ENCODE assay signal across 15 cellular contexts in genomic region chr16:24976061-24976779, GRCh38. TPM values are rescaled to one million over a fixed set of nuclear protein-coding genes. Genes with fewer than 3 reads are reported as not detected.
A peak's percentile ranks its signal among the peaks of the same experiment; 100 is the strongest.
DNase-seq lines count a peak whose midpoint lies in the region; ATAC-seq and TF ChIP-seq lines count a peak whose summit lies in the region.
"Had no signal": no experiment of that assay in that cellular context is flagged by ENCODE, and none has a peak within 500 bp of the region (broad histone marks: within the 10 kb centered on the region; RNA-seq: fewer than 3 reads in every experiment).

No MANE protein-coding gene starts in this region.

- no peaks in the 10 kb centered on the region for H3K9me3 Mint-ChIP-seq in activated naive CD8-positive, alpha-beta T cell (ENCODE audit: low read depth)
- peaks cover 3% of the 10 kb centered on the region for H3K9me3 Mint-ChIP-seq in mesothelial cell of epicardium
- H3K9me3 Mint-ChIP-seq: immature natural killer cell had no signal

- peaks cover 20% of the 10 kb centered on the region for H3K36me3 ChIP-seq in ACC112 (ENCODE audit: insufficient read depth, low read length)
- H3K36me3 ChIP-seq in GM06990 (ENCODE audit: control insufficient read depth, insufficient read depth, low read length): peaks cover 26% of the 10 kb centered on the region
- H3K36me3 ChIP-seq: uterus had no signal

- H3K4me1 ChIP-seq in ACC112 (ENCODE audit: control insufficient read depth, insufficient read depth, low read length, unreplicated experiment): peaks cover 56% of the 10 kb centered on the region
- H3K4me1 ChIP-seq: pancreas had no signal

- no peak overlapping the region for H3K4me3 Mint-ChIP-seq in activated naive CD8-positive, alpha-beta T cell
- no peak overlapping the region for H3K4me3 Mint-ChIP-seq in mesothelial cell of epicardium
- H3K4me3 Mint-ChIP-seq: immature natural killer cell had no signal

- H3K27ac ChIP-seq in ACC112 (ENCODE audit: low read depth, low read length): peak overlapping the region; percentile 95; the same call in 1 of the 2 replicates
- H3K27ac ChIP-seq: foreskin keratinocyte, pancreas had no signal

- TF ChIP-seq CTCF in GM06990 (IDR thresholded peaks at IDR 0.05; ENCODE audit: insufficient read depth, low read length, poor library complexity, severe bottlenecking): no peak
- TF ChIP-seq CTCF in mesothelial cell of epicardium (IDR thresholded peaks at IDR 0.05; ENCODE audit: unreplicated experiment): no peak

- H2AFZ ChIP-seq in ACC112 (ENCODE audit: low read length, unreplicated experiment): no peak overlapping the region

- peaks cover 56% of the 10 kb centered on the region for H3K79me2 ChIP-seq in ACC112 (ENCODE audit: control insufficient read depth, insufficient read depth, low read length, unreplicated experiment)

- ATAC-seq in HG03520 (IDR thresholded peaks at IDR 0.05; ENCODE audit: unreplicated experiment): no peak

- no peaks in the 10 kb centered on the region for H3K27me3 Mint-ChIP-seq in activated naive CD8-positive, alpha-beta T cell
- H3K27me3 Mint-ChIP-seq in mesothelial cell of epicardium (ENCODE audit: low read depth): no peaks in the 10 kb centered on the region

- peak overlapping the region; percentile 78 for H3K27ac Mint-ChIP-seq in activated naive CD8-positive, alpha-beta T cell
- H3K27ac Mint-ChIP-seq in mesothelial cell of epicardium: peak overlapping the region; percentile 92

- H3K27me3 ChIP-seq in ACC112 (ENCODE audit: insufficient read depth, low read length) (no peaks in the 10 kb centered on the region), GM06990 (replicated peaks; ENCODE audit: control insufficient read depth, insufficient read depth, low read length) (no peaks in the 10 kb centered on the region)
- H3K27me3 ChIP-seq: foreskin keratinocyte, MG63, pancreas, uterus had no signal

- H3K36me3 Mint-ChIP-seq in activated naive CD8-positive, alpha-beta T cell: peaks cover 21% of the 10 kb centered on the region
- peaks cover 26% of the 10 kb centered on the region for H3K36me3 Mint-ChIP-seq in mesothelial cell of epicardium

- H3K4me1 Mint-ChIP-seq in activated naive CD8-positive, alpha-beta T cell (ENCODE audit: low read depth): peaks cover 55% of the 10 kb centered on the region
- peaks cover 13% of the 10 kb centered on the region for H3K4me1 Mint-ChIP-seq in mesothelial cell of epicardium

- H3K4me3 ChIP-seq in ACC112 (ENCODE audit: low read depth, low read length) (no peak overlapping the region), GM06990 (replicated peaks; ENCODE audit: low read depth, low read length) (0 out of 2 replicates have a peak overlapping the region, but pooled peaks have one; percentile 7)
- H3K4me3 ChIP-seq: MG63, pancreas, uterus had no signal

- DNase-seq in GM06990 (ENCODE audit: extremely low read depth, insufficient read length) (no peak), mesothelial cell of epicardium (ENCODE audit: low spot score in 2 of 2, unreplicated experiment in 2 of 2) (no peak), hippocampal formation (lab: John Stamatoyannopoulos, UW) (no peak), T-helper 1 cell (no peak), SIG-M5 (lab: John Stamatoyannopoulos, UW) (no peak)
- DNase-seq: immature natural killer cell, MG63, midbrain, pancreas, SHP77 treated with DMSO at 0.1 percent for 48 hours, uterus had no signal

RNA-seq across cellular contexts. Expression of gene ARHGAP17, which starts 38.9 kb away (rescaled TPM):
- total RNA-seq in mesothelial cell of epicardium: 77.4 to 81.3 TPM (median 77.7 TPM) in 3 replicates
